7 cellular contexts compared by ENCODE assay signal in the genomic region with DNA sequence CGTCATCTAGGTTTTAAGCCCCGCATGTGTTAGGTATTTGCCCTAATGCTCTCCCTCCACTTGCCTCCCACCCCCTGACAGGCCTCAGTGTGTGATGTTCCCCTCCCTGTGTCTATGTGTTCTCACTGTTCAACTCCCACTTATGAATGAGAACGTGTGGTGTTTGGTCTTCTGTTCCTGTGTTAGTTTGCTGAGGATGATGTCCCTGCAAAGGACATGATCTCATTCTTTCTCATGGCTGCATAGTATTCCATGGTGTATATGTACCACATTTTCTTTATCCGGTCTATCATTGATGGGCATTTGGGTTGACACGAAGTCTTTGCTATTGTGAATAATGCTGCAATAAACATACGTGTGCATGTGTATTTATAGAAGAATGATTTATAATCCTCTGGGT. TPM values are rescaled to one million over a fixed set of nuclear protein-coding genes. Genes with fewer than 3 reads are reported as not detected.
"Had no signal": no experiment of that assay in that cellular context is flagged by ENCODE, and none has a peak within 500 bp of the region (broad histone marks: within the 10 kb centered on the region; RNA-seq: fewer than 3 reads in every experiment).

No MANE protein-coding gene starts in this region.

RNA-seq across cellular contexts. Expression of a gene that starts 22.4 kb away (rescaled TPM):
- total RNA-seq: GM23248, GM23338, H1, H4, H7, H9, HFFc6 had no signal
- polyA plus RNA-seq: GM23338, H1 had no signal
